In the genomic region with DNA sequence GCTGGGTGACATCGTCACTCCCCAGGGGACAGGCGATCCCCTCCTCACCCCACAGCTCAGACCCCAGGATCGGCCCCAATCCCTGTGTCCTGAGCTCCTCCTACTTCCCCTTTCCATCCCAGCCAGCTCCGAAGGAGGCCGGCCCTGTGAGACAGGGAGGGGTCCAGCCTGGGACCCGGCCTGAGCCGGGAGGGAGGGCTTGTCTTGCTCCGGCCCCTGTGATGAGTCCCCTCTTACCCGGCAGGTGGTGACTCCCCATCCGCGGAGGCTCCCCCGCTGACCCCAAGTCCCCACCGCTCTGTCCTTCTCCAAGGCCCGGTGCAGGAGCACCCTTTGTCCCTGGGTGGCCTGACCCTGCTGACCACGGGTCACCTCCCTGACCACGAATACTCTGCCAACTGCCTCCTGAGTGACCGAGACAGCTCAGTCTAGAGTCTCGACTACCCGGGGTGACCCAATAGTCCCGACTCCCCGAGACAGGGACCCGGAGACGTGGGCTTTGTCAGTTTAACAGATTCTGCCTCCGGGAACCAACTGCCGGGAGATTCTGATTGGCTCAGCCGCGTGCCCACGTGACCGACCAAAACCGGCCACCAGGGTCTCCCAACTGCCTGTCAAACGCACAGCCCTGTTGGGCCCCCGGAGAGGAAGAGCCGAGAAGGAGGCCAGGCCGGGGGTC, we compare ENCODE assay signal across 9 cellular contexts.
DNase-seq lines count a peak whose midpoint lies in the region; ATAC-seq and TF ChIP-seq lines count a peak whose summit lies in the region.
"Had no signal": no experiment of that assay in that cellular context is flagged by ENCODE, and none has a peak within 500 bp of the region (broad histone marks: within the 10 kb centered on the region; RNA-seq: fewer than 3 reads in every experiment).

No MANE protein-coding gene starts in this region.

- H4K20me1 ChIP-seq in mammary epithelial cell (ENCODE audit: insufficient read depth, low read length) = no peaks in the 10 kb centered on the region

- no peaks in the 10 kb centered on the region for H3K79me2 ChIP-seq in mammary epithelial cell (ENCODE audit: insufficient read depth, low read length)

- H2AFZ ChIP-seq in mammary epithelial cell (ENCODE audit: low read depth, low read length) = peak overlapping the region; percentile 44

- no TSS peak for BruUV-seq in mammary epithelial cell (replicated peaks; lab: Mats Ljungman, UMichigan)

- dilution Hi-C loops in mammary epithelial cell (cut with HindIII; ENCODE audit: low sequenced_read_pairs) = no loop called here

- H3K27me3 ChIP-seq in mammary epithelial cell (ENCODE audit: insufficient read depth, low read length) (peaks cover 4% of the 10 kb centered on the region), stomach (peaks cover 0 to 10% (median 0%) of the 10 kb centered on the region in 3 donors)

- H3K4me3 ChIP-seq in mammary epithelial cell (replicated peaks in 1 of 3; ENCODE audit: insufficient read depth in 1 of 3, low read depth in 2 of 3, low read length in 3 of 3) (no peak overlapping the region), stomach (peak overlapping the region; percentile 49 to 66 (median 56))

- peak; percentile 80 for ATAC-seq in left colon
- no peak for ATAC-seq in GM18519 (IDR thresholded peaks at IDR 0.05; ENCODE audit: low FRiP score, unreplicated experiment)
- ATAC-seq: Panc1 had no signal

- DNase-seq in GM04504 (ENCODE audit: low read depth) (peak; percentile 5), HuH-7 (ENCODE audit: low spot score) (peak; percentile 96), mammary epithelial cell (no peak), left colon (peak; percentile 70 to 71), stomach (no peak), NCI-H1048 (lab: John Stamatoyannopoulos, UW) (no peak)
- DNase-seq in stimulated activated CD4-positive, alpha-beta T cell treated with anti-CD3 and anti-CD28 coated beads, Interleukin-2, amount 100 ng/mL, for 48 hours = no peak

- CTCF ChIA-PET in mammary epithelial cell (lab: Charles Lee; ENCODE audit: low non-redundant PET) = no interaction called here

- TF ChIP-seq CTCF in mammary epithelial cell (conservative IDR thresholded peaks at IDR 0.05 in 1 of 2, IDR thresholded peaks at IDR 0.05 in 1 of 2; ENCODE audit: extremely low read depth in 1 of 2, insufficient read depth in 1 of 2, low read depth in 1 of 2, low read length in 2 of 2) = no peak
- TF ChIP-seq CTCF in stomach (IDR thresholded peaks at IDR 0.05) = no peak

- TF ChIP-seq EP300 in stomach (IDR thresholded peaks at IDR 0.05) = no peak

- in situ Hi-C loops in mammary epithelial cell (cut with MboI; ENCODE audit: low sequenced_read_pairs in 2 of 2) = no loop called here

- no peaks in the 10 kb centered on the region for H3K4me1 ChIP-seq in mammary epithelial cell (ENCODE audit: insufficient read depth, low read length)
- H3K4me1 ChIP-seq in stomach = peaks cover 0 to 6% (median 0%) of the 10 kb centered on the region in 4 donors

- intact Hi-C loops in mammary epithelial cell (cut with micrococcal nuclease) (no loop called here), left colon (cut with DNase I, micrococcal nuclease) (no loop called here), stomach (cut with DNase I; ENCODE audit: low total_unique reads) (no loop called here)

- WGBS in mammary epithelial cell (ENCODE audit: low coverage, missing lambda C conversion rate) = 30% methylated on average over 14 of the region's 34 CpGs
- WGBS in stomach, 5 donors = 6 to 16% (median 11%) methylated on average over 20 to 34 of the region's 34 CpGs

- no peak overlapping the region for H3K9ac ChIP-seq in mammary epithelial cell (ENCODE audit: insufficient read depth, low read length)

- H3K36me3 ChIP-seq in mammary epithelial cell (ENCODE audit: insufficient read depth, low read length) (no peaks in the 10 kb centered on the region), stomach (no peaks in the 10 kb centered on the region)

- H3K27ac ChIP-seq in mammary epithelial cell (ENCODE audit: insufficient read depth, low read depth, low read length) (no peak overlapping the region), stomach (peak overlapping the region; percentile 18 to 70 (median 64))

- no peak for TF ChIP-seq POLR2A in stomach (IDR thresholded peaks at IDR 0.05)

- H3K9me3 ChIP-seq in mammary epithelial cell (replicated peaks; ENCODE audit: insufficient read depth, low read length) = no peaks in the 10 kb centered on the region
- no peaks in the 10 kb centered on the region for H3K9me3 ChIP-seq in stomach

- H3K4me2 ChIP-seq in mammary epithelial cell (ENCODE audit: insufficient read depth, low read depth, low read length) = peak overlapping the region; percentile 16

Comparison
In these comparisons a context has a peak if more than half of its experiments do, and no peak if none do; other contexts are left out.
1. DNase-seq: peak in GM04504 (single experiment), HuH-7 (single experiment) and left colon (2 of 2); none in mammary epithelial cell (single experiment), stomach (single experiment), stimulated activated CD4-positive, alpha-beta T cell treated with anti-CD3 and anti-CD28 coated beads, Interleukin-2, amount 100 ng/mL, for 48 hours (0 of 2) and NCI-H1048 (single experiment).
2. H3K4me3 ChIP-seq: peak in stomach (4 of 4); none in mammary epithelial cell (0 of 3).